In the genomic region with DNA sequence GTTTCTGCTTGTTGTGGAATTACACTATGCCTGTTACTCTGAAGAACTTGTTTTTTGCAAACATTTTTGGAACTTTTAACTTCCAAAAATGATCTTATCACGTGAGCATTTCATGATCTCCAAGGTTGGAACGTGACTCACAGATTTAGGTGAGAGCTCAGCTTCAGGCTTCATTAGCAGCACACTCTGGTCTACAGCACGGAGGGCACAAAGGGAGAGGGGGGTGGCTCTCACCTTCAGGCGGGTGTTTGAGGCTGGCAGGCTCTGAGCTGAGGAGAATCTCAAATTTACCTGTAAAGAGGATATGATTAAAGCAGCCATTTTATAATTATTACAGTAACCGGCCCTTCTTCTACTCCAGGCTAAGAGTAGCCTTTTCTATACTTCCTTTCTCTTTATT, we compare ENCODE assay signal across 27 cellular contexts. TPM values are rescaled to one million over a fixed set of nuclear protein-coding genes. Genes with fewer than 3 reads are reported as not detected.
"Had no signal": no experiment of that assay in that cellular context is flagged by ENCODE, and none has a peak within 500 bp of the region (broad histone marks: within the 10 kb centered on the region; RNA-seq: fewer than 3 reads in every experiment).

No MANE protein-coding gene starts in this region.

- H3K4me3 ChIP-seq: cardiac muscle cell, SJSA1 had no signal

- H3K27ac ChIP-seq: brain microvascular endothelial cell, cardiac muscle cell, SJSA1 had no signal

- H3K36me3 ChIP-seq: brain microvascular endothelial cell, cardiac muscle cell, SJSA1 had no signal

- H3K4me1 Mint-ChIP-seq: IgD-negative memory B cell had no signal

- H3K9me3 ChIP-seq: SJSA1 had no signal

- H3K4me1 ChIP-seq: SJSA1 had no signal

- FAIRE-seq: RCC 7860 had no signal

- DNase-seq: activated CD4-positive, alpha-beta T cell treated with anti-CD3 and anti-CD28 coated beads, Interleukin-2, amount 10 ng/mL, durations not matched to agents 24 days and 14 days; activated CD4-positive, alpha-beta T cell treated with anti-CD3 and anti-CD28 coated beads, Interleukin-2, amount 50 U/mL, for 48 hours; activated CD4-positive, CD25-positive, alpha-beta regulatory T cell treated with anti-CD3 and anti-CD28 coated beads, Interleukin-2, amount 50 U/mL, for 72 hours; activated CD8-positive, alpha-beta memory T cell treated with anti-CD3 and anti-CD28 coated beads, Interleukin-2, amount 10 ng/mL, durations not matched to agents 7 days and 5 days; activated effector memory CD4-positive, alpha-beta T cell treated with Interleukin-2 at 50 U/mL for 16 hours; activated naive CD4-positive, alpha-beta T cell; activated naive CD8-positive, alpha-beta T cell treated with anti-CD3 and anti-CD28 coated beads for 36 hours; activated T-cell treated with anti-CD3 and anti-CD28 coated beads, Interleukin-2, amount 50 U/mL, for 24 hours; brain microvascular endothelial cell; cerebellar nuclear complex; KG1; NCI-H1092; NCI-H1436; NCI-H187 treated with DMSO at 0.1 percent for 48 hours; NCI-H345; NCI-H510A treated with DMSO at 0.1 percent for 48 hours; PC-3; SHP77; SW 1271 had no signal

- H3K27me3 ChIP-seq: brain microvascular endothelial cell, cardiac muscle cell had no signal

- H3K27ac Mint-ChIP-seq: activated CD4-positive, alpha-beta T cell treated with anti-CD3 and anti-CD28 coated beads, Interleukin-2, amount 10 ng/mL, durations not matched to agents 24 days and 14 days; activated CD8-positive, alpha-beta memory T cell treated with anti-CD3 and anti-CD28 coated beads, Interleukin-2, amount 10 ng/mL, durations not matched to agents 7 days and 5 days; activated naive CD8-positive, alpha-beta T cell treated with anti-CD3 and anti-CD28 coated beads for 36 hours; activated T-cell treated with anti-CD3 and anti-CD28 coated beads, Interleukin-2, amount 50 U/mL, for 24 hours; activated T-helper 1 cell treated with anti-CD3 and anti-CD28 coated beads, Interleukin-12 subunit alpha, Interleukin-12 subunit beta, Interleukin-2, Interleukin-4 antibody, amounts not matched to agents 30 ng/mL and 10 ng/mL and 1 ng/mL, durations not matched to agents 14 hours and 24 hours and 36 hours; IgD-negative memory B cell had no signal

- ATAC-seq: activated CD8-positive, alpha-beta memory T cell treated with anti-CD3 and anti-CD28 coated beads, Interleukin-2, amount 10 ng/mL, durations not matched to agents 7 days and 5 days; PC-3; SK-N-SH treated with all-trans-retinoic acid at 6 μM for 48 hours had no signal

- H3K4me3 Mint-ChIP-seq: activated CD4-positive, alpha-beta T cell treated with anti-CD3 and anti-CD28 coated beads, Interleukin-2, amount 10 ng/mL, durations not matched to agents 24 days and 14 days; activated CD8-positive, alpha-beta memory T cell treated with anti-CD3 and anti-CD28 coated beads, Interleukin-2, amount 10 ng/mL, durations not matched to agents 7 days and 5 days; activated naive CD8-positive, alpha-beta T cell treated with anti-CD3 and anti-CD28 coated beads for 36 hours; activated T-cell treated with anti-CD3 and anti-CD28 coated beads, Interleukin-2, amount 50 U/mL, for 24 hours; activated T-helper 1 cell treated with anti-CD3 and anti-CD28 coated beads, Interleukin-12 subunit alpha, Interleukin-12 subunit beta, Interleukin-2, Interleukin-4 antibody, amounts not matched to agents 30 ng/mL and 10 ng/mL and 1 ng/mL, durations not matched to agents 14 hours and 24 hours and 36 hours; IgD-negative memory B cell had no signal

RNA-seq across cellular contexts. Expression of a gene that starts 45.3 kb away (rescaled TPM):
- total RNA-seq: activated CD4-positive, alpha-beta T cell treated with anti-CD3 and anti-CD28 coated beads, Interleukin-2, amount 10 ng/mL, durations not matched to agents 24 days and 14 days; activated CD8-positive, alpha-beta memory T cell treated with anti-CD3 and anti-CD28 coated beads, Interleukin-2, amount 10 ng/mL, durations not matched to agents 7 days and 5 days; activated naive CD8-positive, alpha-beta T cell treated with anti-CD3 and anti-CD28 coated beads for 36 hours; activated T-helper 1 cell treated with anti-CD3 and anti-CD28 coated beads, Interleukin-12 subunit alpha, Interleukin-12 subunit beta, Interleukin-2, Interleukin-4 antibody, amounts not matched to agents 30 ng/mL and 10 ng/mL and 1 ng/mL, durations not matched to agents 14 hours and 24 hours and 36 hours; cardiac muscle cell; MCF 10A; PC-3; SJSA1; T-helper 1 cell treated with Interleukin-12 subunit alpha and Interleukin-12 subunit beta and Interleukin-4 antibody, amounts not matched to agents 30 ng/mL and 1 ng/mL, for 36 hours had no signal
- polyA plus RNA-seq: IgD-negative memory B cell had no signal
